In genomic region chr4:153115322-153116100, GRCh38 we compare ENCODE assay signal across 8 cellular contexts.
DNase-seq lines count a peak whose midpoint lies in the region; ATAC-seq, FAIRE-seq and TF ChIP-seq lines count a peak whose summit lies in the region.

No MANE protein-coding gene starts in this region.

- peak overlapping the region; percentile 52 for H3K4me3 Mint-ChIP-seq in activated CD4-positive, alpha-beta T cell treated with anti-CD3 and anti-CD28 coated beads, Interleukin-2, amount 10 ng/mL, durations not matched to agents 7 days and 5 days
- H3K4me3 Mint-ChIP-seq in effector memory CD8-positive, alpha-beta T cell = peak overlapping the region; percentile 67 to 74

- H3K4me1 Mint-ChIP-seq in activated CD4-positive, alpha-beta T cell treated with anti-CD3 and anti-CD28 coated beads, Interleukin-2, amount 10 ng/mL, durations not matched to agents 7 days and 5 days = peaks cover 8% of the 10 kb centered on the region
- H3K4me1 Mint-ChIP-seq in effector memory CD8-positive, alpha-beta T cell (ENCODE audit: low read depth in 2 of 2) = peaks cover 8 to 14% of the 10 kb centered on the region in 2 donors

- no peaks in the 10 kb centered on the region for H3K36me3 ChIP-seq in BLaER1 treated with 17β-estradiol and CSF1 and Interleukin-3, amounts not matched to agents 10 nM and 100 nM
- H3K36me3 ChIP-seq in KMS-11 (ENCODE audit: insufficient read depth) (no peaks in the 10 kb centered on the region), pancreas (no peaks in the 10 kb centered on the region), aorta (ENCODE audit: control insufficient read depth in 1 of 2, insufficient read depth in 2 of 2, low read length in 1 of 2) (no peaks in the 10 kb centered on the region)

- H3K4me2 ChIP-seq in BLaER1 treated with 17β-estradiol and CSF1 and Interleukin-3, amounts not matched to agents 10 nM and 100 nM = peak overlapping the region; percentile 56 to 94 (median 80)
- H3K4me2 ChIP-seq in KMS-11 = peak overlapping the region; percentile 82

- no peaks in the 10 kb centered on the region for H4K20me1 ChIP-seq in BLaER1 treated with 17β-estradiol and CSF1 and Interleukin-3, amounts not matched to agents 10 nM and 100 nM
- no peaks in the 10 kb centered on the region for H4K20me1 ChIP-seq in KMS-11 (ENCODE audit: insufficient read depth)

- peaks cover 0 to 20% (median 0%) of the 10 kb centered on the region in 11 experiments; a peak in 2 of 22 replicates for H3K27me3 ChIP-seq in BLaER1 treated with 17β-estradiol and CSF1 and Interleukin-3, amounts not matched to agents 10 nM and 100 nM
- H3K27me3 ChIP-seq in KMS-11 (ENCODE audit: insufficient read depth, low read depth) = no peaks in the 10 kb centered on the region
- H3K27me3 ChIP-seq in pancreas = no peaks in the 10 kb centered on the region
- no peaks in the 10 kb centered on the region for H3K27me3 ChIP-seq in aorta (ENCODE audit: control insufficient read depth in 1 of 2, insufficient read depth in 2 of 2, low read length in 1 of 2)

- H3K27ac Mint-ChIP-seq in activated CD4-positive, alpha-beta T cell treated with anti-CD3 and anti-CD28 coated beads, Interleukin-2, amount 10 ng/mL, durations not matched to agents 7 days and 5 days = no peak overlapping the region
- H3K27ac Mint-ChIP-seq in effector memory CD8-positive, alpha-beta T cell = peak overlapping the region in 1 of 2 donors; percentile 87

- H3K27me3 Mint-ChIP-seq in activated CD4-positive, alpha-beta T cell treated with anti-CD3 and anti-CD28 coated beads, Interleukin-2, amount 10 ng/mL, durations not matched to agents 7 days and 5 days = peaks cover 7% of the 10 kb centered on the region
- H3K27me3 Mint-ChIP-seq in effector memory CD8-positive, alpha-beta T cell = no peaks in the 10 kb centered on the region

- peaks cover 27 to 68% (median 62%) of the 10 kb centered on the region in 10 experiments for H3K4me1 ChIP-seq in BLaER1 treated with 17β-estradiol and CSF1 and Interleukin-3, amounts not matched to agents 10 nM and 100 nM
- H3K4me1 ChIP-seq in KMS-11 (ENCODE audit: low read depth, poor library complexity, severe bottlenecking) (peaks cover 64% of the 10 kb centered on the region), pancreas (peaks cover 0 to 7% (median 0%) of the 10 kb centered on the region in 3 donors), aorta (ENCODE audit: control insufficient read depth in 1 of 2, insufficient read depth in 2 of 2, low read length in 2 of 2) (peaks cover 0 to 3% of the 10 kb centered on the region in 2 donors)

- H3K79me2 ChIP-seq in KMS-11 (ENCODE audit: insufficient read depth, low read depth) = no peaks in the 10 kb centered on the region

- no peak for TF ChIP-seq CTCF in KMS-11 (conservative IDR thresholded peaks at IDR 0.05; ENCODE audit: low read depth, low read length)
- TF ChIP-seq CTCF in pancreas (IDR thresholded peaks at IDR 0.05) = no peak

- ATAC-seq in GM21515 (IDR thresholded peaks at IDR 0.05; ENCODE audit: unreplicated experiment) (peak; percentile 50), pancreas (peak; percentile 50 to 85 (median 74)), aorta (ENCODE audit: low FRiP score) (peak; percentile 71)
- ATAC-seq in effector memory CD8-positive, alpha-beta T cell (replicated peaks) = peak; percentile 84

- H3K4me3 ChIP-seq in BLaER1 treated with 17β-estradiol and CSF1 and Interleukin-3, amounts not matched to agents 10 nM and 100 nM = peak overlapping the region in 9 of 10 experiments; percentile 1 to 62 (median 40); a peak in 14 of 20 replicates
- H3K4me3 ChIP-seq in KMS-11 (IDR thresholded peaks at IDR 0.05; ENCODE audit: insufficient read depth, low read depth, low read length) (no peak overlapping the region), pancreas (peak overlapping the region in 1 of 4 donors; percentile 20), aorta (ENCODE audit: low read length in 2 of 2) (no peak overlapping the region)

- DNase-seq in activated CD4-positive, alpha-beta T cell treated with anti-CD3 and anti-CD28 coated beads, Interleukin-2, amount 10 ng/mL, durations not matched to agents 7 days and 5 days = peak; percentile 90
- DNase-seq in effector memory CD8-positive, alpha-beta T cell = peak; percentile 54 to 61 (median 59)
- DNase-seq in pancreas (no peak), aorta (peak; percentile 65 to 81), frontal cortex (ENCODE audit: low spot score in 2 of 2) (no peak)

- CTCF ChIA-PET in activated CD4-positive, alpha-beta T cell treated with anti-CD3 and anti-CD28 coated beads, Interleukin-2, amount 10 ng/mL, durations not matched to agents 7 days and 5 days (lab: Charles Lee) = interaction anchor here (0.6 to 2.0 kb wide), 11 partner anchors 11 to 735 kb away, joined by 3 to 7 read pairs (median 3); no protein-coding TSS in a partner anchor

- no peak overlapping the region for H2AFZ ChIP-seq in KMS-11 (ENCODE audit: low read depth)

- H3K36me3 Mint-ChIP-seq in activated CD4-positive, alpha-beta T cell treated with anti-CD3 and anti-CD28 coated beads, Interleukin-2, amount 10 ng/mL, durations not matched to agents 7 days and 5 days (ENCODE audit: low read depth) = no peaks in the 10 kb centered on the region
- H3K36me3 Mint-ChIP-seq in effector memory CD8-positive, alpha-beta T cell (ENCODE audit: insufficient read depth) = peaks cover 6% of the 10 kb centered on the region

- WGBS in pancreas, 2 donors = 54 to 62% methylated on average over 10 of the region's 10 CpGs
- WGBS in aorta, 2 donors = 43% methylated on average over 10 of the region's 10 CpGs

- H3K27ac ChIP-seq in BLaER1 treated with 17β-estradiol and CSF1 and Interleukin-3, amounts not matched to agents 10 nM and 100 nM = peak overlapping the region in 6 of 11 experiments; percentile 1 to 50 (median 22); a peak in 5 of 22 replicates
- H3K27ac ChIP-seq in KMS-11 = peak overlapping the region; percentile 64
- peak overlapping the region in 2 of 4 donors; percentile 33 to 34 for H3K27ac ChIP-seq in pancreas
- peak overlapping the region; percentile 4 to 85 for H3K27ac ChIP-seq in aorta (ENCODE audit: low read depth in 1 of 2, low read length in 2 of 2)

- no peaks in the 10 kb centered on the region for H3K9me3 Mint-ChIP-seq in activated CD4-positive, alpha-beta T cell treated with anti-CD3 and anti-CD28 coated beads, Interleukin-2, amount 10 ng/mL, durations not matched to agents 7 days and 5 days
- no peaks in the 10 kb centered on the region for H3K9me3 Mint-ChIP-seq in effector memory CD8-positive, alpha-beta T cell

- intact Hi-C loops in pancreas (cut with DNase I) (no loop called here), aorta (cut with DNase I) (no loop called here)

- FAIRE-seq in pancreas (lab: Jason Lieb, UNC) (no peak), frontal cortex (lab: Jason Lieb, UNC) (no peak)

- POLR2A ChIA-PET in activated CD4-positive, alpha-beta T cell treated with anti-CD3 and anti-CD28 coated beads, Interleukin-2, amount 10 ng/mL, durations not matched to agents 7 days and 5 days (lab: Charles Lee) = interaction anchor here (0.8 kb wide), 1 partner anchor 528 kb away, joined by 3 read pairs; no protein-coding TSS in a partner anchor

- no peaks in the 10 kb centered on the region for H3K9me3 ChIP-seq in BLaER1 treated with 17β-estradiol and CSF1 and Interleukin-3, amounts not matched to agents 10 nM and 100 nM (replicated peaks in 1 of 11)
- no peaks in the 10 kb centered on the region for H3K9me3 ChIP-seq in pancreas
- no peaks in the 10 kb centered on the region for H3K9me3 ChIP-seq in aorta (ENCODE audit: control insufficient read depth, low read length)

- H3K9ac ChIP-seq in BLaER1 treated with 17β-estradiol and CSF1 and Interleukin-3, amounts not matched to agents 10 nM and 100 nM = peak overlapping the region in 8 of 11 experiments; percentile 1 to 63 (median 42); a peak in 10 of 22 replicates
- H3K9ac ChIP-seq in KMS-11 = 0 out of 2 replicates have a peak overlapping the region, but pooled peaks have one; percentile 19

Comparison
In these comparisons a context has a peak if more than half of its experiments do, and no peak if none do; other contexts are left out.
1. H3K4me3 ChIP-seq: peak in BLaER1 treated with 17β-estradiol and CSF1 and Interleukin-3, amounts not matched to agents 10 nM and 100 nM (9 of 10); none in KMS-11 (single experiment) and aorta (0 of 2).
2. DNase-seq: peak in activated CD4-positive, alpha-beta T cell treated with anti-CD3 and anti-CD28 coated beads, Interleukin-2, amount 10 ng/mL, durations not matched to agents 7 days and 5 days (single experiment), effector memory CD8-positive, alpha-beta T cell (3 of 3) and aorta (2 of 2); none in pancreas (0 of 6) and frontal cortex (0 of 2).
3. Peak in every context shown above with its lines, with median percentiles within 50 percentile points of each other: ATAC-seq.